In the genomic region with DNA sequence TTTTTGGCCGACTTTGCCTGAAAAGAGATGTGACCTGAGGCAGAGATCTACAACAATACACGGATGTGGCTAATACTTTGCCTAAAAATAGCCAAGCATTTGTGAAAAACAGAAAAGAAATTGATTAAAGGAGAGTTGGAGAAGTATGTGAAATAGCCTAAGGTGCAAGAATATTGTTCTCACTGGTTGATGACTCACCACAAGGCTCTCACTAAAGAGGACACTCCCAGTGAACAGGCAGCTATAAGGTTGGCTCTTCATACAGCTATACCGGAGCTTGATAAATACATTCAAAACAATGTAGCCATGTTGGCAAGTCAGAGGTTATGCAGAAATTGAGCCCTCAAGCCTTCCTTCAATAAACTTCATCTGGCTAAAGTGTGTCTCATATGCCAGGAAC, we compare ENCODE assay signal across 31 cellular contexts.
DNase-seq lines count a peak whose midpoint lies in the region; ATAC-seq, FAIRE-seq and TF ChIP-seq lines count a peak whose summit lies in the region.
"Had no signal": no experiment of that assay in that cellular context is flagged by ENCODE, and none has a peak within 500 bp of the region (broad histone marks: within the 10 kb centered on the region; RNA-seq: fewer than 3 reads in every experiment).

No MANE protein-coding gene starts in this region.

- H3K36me3 Mint-ChIP-seq in activated CD8-positive, alpha-beta memory T cell treated with anti-CD3 and anti-CD28 coated beads, Interleukin-2, amount 10 ng/mL, durations not matched to agents 7 days and 5 days, result no peaks in the 10 kb centered on the region
- H3K36me3 Mint-ChIP-seq: activated naive CD4-positive, alpha-beta T cell treated with anti-CD3 and anti-CD28 coated beads, Interleukin-2, amount 10 ng/mL, durations not matched to agents 7 days and 5 days had no signal

- H3K36me3 ChIP-seq in bronchial epithelial cell (ENCODE audit: control insufficient read depth, insufficient read depth, low read length) (no peaks in the 10 kb centered on the region), heart left ventricle (no peaks in the 10 kb centered on the region)
- H3K36me3 ChIP-seq: BLaER1 treated with 17β-estradiol and CSF1 and Interleukin-3, amounts not matched to agents 10 nM and 100 nM; Peyer's patch; transverse colon had no signal

- no peak overlapping the region for H3K27ac Mint-ChIP-seq in activated CD8-positive, alpha-beta memory T cell treated with anti-CD3 and anti-CD28 coated beads, Interleukin-2, amount 10 ng/mL, durations not matched to agents 7 days and 5 days
- H3K27ac Mint-ChIP-seq: activated naive CD4-positive, alpha-beta T cell treated with anti-CD3 and anti-CD28 coated beads, Interleukin-2, amount 10 ng/mL, durations not matched to agents 7 days and 5 days; HFFc6; nephron progenitor cell had no signal

- no peak for FAIRE-seq in bronchial epithelial cell (lab: Jason Lieb, UNC)
- FAIRE-seq: GM12891, HepG2 had no signal

- no peaks in the 10 kb centered on the region for H3K27me3 ChIP-seq in bronchial epithelial cell (ENCODE audit: control insufficient read depth, insufficient read depth, low read length)
- H3K27me3 ChIP-seq in foreskin keratinocyte, result no peaks in the 10 kb centered on the region
- no peaks in the 10 kb centered on the region for H3K27me3 ChIP-seq in heart left ventricle
- H3K27me3 ChIP-seq: BLaER1 treated with 17β-estradiol and CSF1 and Interleukin-3, amounts not matched to agents 10 nM and 100 nM; Peyer's patch; transverse colon had no signal

- H3K4me1 Mint-ChIP-seq in activated CD8-positive, alpha-beta memory T cell treated with anti-CD3 and anti-CD28 coated beads, Interleukin-2, amount 10 ng/mL, durations not matched to agents 7 days and 5 days, result no peaks in the 10 kb centered on the region
- H3K4me1 Mint-ChIP-seq: activated naive CD4-positive, alpha-beta T cell treated with anti-CD3 and anti-CD28 coated beads, Interleukin-2, amount 10 ng/mL, durations not matched to agents 7 days and 5 days had no signal

- peak; percentile 94 for ATAC-seq in foreskin keratinocyte
- ATAC-seq in activated CD8-positive, alpha-beta memory T cell treated with anti-CD3 and anti-CD28 coated beads, Interleukin-2, amount 10 ng/mL, durations not matched to agents 7 days and 5 days, result no peak
- ATAC-seq in heart left ventricle, result no peak
- ATAC-seq: HepG2 had no signal

- H3K4me1 ChIP-seq in foreskin keratinocyte, result peaks cover 26% of the 10 kb centered on the region
- H3K4me1 ChIP-seq in heart left ventricle, result no peaks in the 10 kb centered on the region
- H3K4me1 ChIP-seq: BLaER1 treated with 17β-estradiol and CSF1 and Interleukin-3, amounts not matched to agents 10 nM and 100 nM; Caco-2; Peyer's patch; transverse colon had no signal

- TF ChIP-seq CTCF in bronchial epithelial cell (IDR thresholded peaks at IDR 0.05; ENCODE audit: insufficient read depth, low read length, severe bottlenecking), result no peak
- no peak for TF ChIP-seq CTCF in foreskin keratinocyte (conservative IDR thresholded peaks at IDR 0.05)
- no peak for TF ChIP-seq CTCF in heart left ventricle (IDR thresholded peaks at IDR 0.05)

- no peak for TF ChIP-seq POLR2A in heart left ventricle (IDR thresholded peaks at IDR 0.05)

- peak; percentile 18 for DNase-seq in Daoy (ENCODE audit: low read depth)
- DNase-seq in LoVo (ENCODE audit: low spot score), result peak; percentile 15
- peak; percentile 91 for DNase-seq in bronchial epithelial cell (ENCODE audit: low read depth)
- peak; percentile 67 to 89 for DNase-seq in foreskin keratinocyte
- no peak for DNase-seq in activated CD8-positive, alpha-beta memory T cell treated with anti-CD3 and anti-CD28 coated beads, Interleukin-2, amount 10 ng/mL, durations not matched to agents 7 days and 5 days
- no peak for DNase-seq in SW480 (ENCODE audit: low spot score)
- DNase-seq in heart left ventricle, result no peak
- no peak for DNase-seq in dermis blood vessel endothelial cell
- DNase-seq: ACHN; activated CD4-positive, CD25-positive, alpha-beta regulatory T cell; activated naive CD4-positive, alpha-beta T cell treated with anti-CD3 and anti-CD28 coated beads, Interleukin-2, amount 10 ng/mL, durations not matched to agents 7 days and 5 days; amniotic stem cell; Caco-2; DND-41; glutamatergic neuron; HFFc6; Karpas-422; NCI-H1092 treated with DMSO at 0.1 percent for 48 hours; NCI-H187 treated with DMSO at 0.1 percent for 48 hours; NCI-H526; nephron progenitor cell; Peyer's patch; stimulated activated CD4-positive, alpha-beta T cell treated with anti-CD3 and anti-CD28 coated beads, Interleukin-2, amount 100 ng/mL, for 24 hours; T-helper 1 cell; transverse colon had no signal

- intact Hi-C loops in heart left ventricle (cut with DNase I), result no loop called here

- CTCF ChIA-PET in activated CD8-positive, alpha-beta memory T cell treated with anti-CD3 and anti-CD28 coated beads, Interleukin-2, amount 10 ng/mL, durations not matched to agents 7 days and 5 days (lab: Charles Lee), result no interaction called here

- peaks cover 3% of the 10 kb centered on the region for H3K9me3 Mint-ChIP-seq in activated CD8-positive, alpha-beta memory T cell treated with anti-CD3 and anti-CD28 coated beads, Interleukin-2, amount 10 ng/mL, durations not matched to agents 7 days and 5 days (ENCODE audit: low read depth)
- H3K9me3 Mint-ChIP-seq: nephron progenitor cell had no signal

- H3K27ac ChIP-seq in foreskin keratinocyte (peak overlapping the region; percentile 46), heart left ventricle (no peak overlapping the region)
- H3K27ac ChIP-seq: BLaER1 treated with 17β-estradiol and CSF1 and Interleukin-3, amounts not matched to agents 10 nM and 100 nM; coronary artery; HL-60; Peyer's patch; transverse colon had no signal

- 62 to 77% (median 74%) methylated on average over 3 of the region's 3 CpGs for WGBS in heart left ventricle, 4 donors

- H3K27me3 Mint-ChIP-seq in activated CD8-positive, alpha-beta memory T cell treated with anti-CD3 and anti-CD28 coated beads, Interleukin-2, amount 10 ng/mL, durations not matched to agents 7 days and 5 days, result no peaks in the 10 kb centered on the region
- H3K27me3 Mint-ChIP-seq: activated naive CD4-positive, alpha-beta T cell treated with anti-CD3 and anti-CD28 coated beads, Interleukin-2, amount 10 ng/mL, durations not matched to agents 7 days and 5 days had no signal

- H3K4me3 Mint-ChIP-seq in activated CD8-positive, alpha-beta memory T cell treated with anti-CD3 and anti-CD28 coated beads, Interleukin-2, amount 10 ng/mL, durations not matched to agents 7 days and 5 days, result no peak overlapping the region
- H3K4me3 Mint-ChIP-seq: activated naive CD4-positive, alpha-beta T cell treated with anti-CD3 and anti-CD28 coated beads, Interleukin-2, amount 10 ng/mL, durations not matched to agents 7 days and 5 days; HFFc6; nephron progenitor cell had no signal

- H3K9me3 ChIP-seq in heart left ventricle, result no peaks in the 10 kb centered on the region
- H3K9me3 ChIP-seq: BLaER1 treated with 17β-estradiol and CSF1 and Interleukin-3, amounts not matched to agents 10 nM and 100 nM; Caco-2; Peyer's patch; transverse colon had no signal

- no peak overlapping the region for H3K4me3 ChIP-seq in bronchial epithelial cell (ENCODE audit: low read depth, low read length)
- H3K4me3 ChIP-seq in heart left ventricle, result no peak overlapping the region
- H3K4me3 ChIP-seq: BLaER1 treated with 17β-estradiol and CSF1 and Interleukin-3, amounts not matched to agents 10 nM and 100 nM; coronary artery; lung; Peyer's patch; transverse colon had no signal

Comparison
In these comparisons a context has a peak if more than half of its experiments do, and no peak if none do; other contexts are left out.
1. DNase-seq: peak in Daoy (single experiment), LoVo (single experiment), bronchial epithelial cell (single experiment) and foreskin keratinocyte (2 of 2); none in activated CD8-positive, alpha-beta memory T cell treated with anti-CD3 and anti-CD28 coated beads, Interleukin-2, amount 10 ng/mL, durations not matched to agents 7 days and 5 days (single experiment), SW480 (single experiment), heart left ventricle (0 of 5) and dermis blood vessel endothelial cell (single experiment).